In the genomic region with DNA sequence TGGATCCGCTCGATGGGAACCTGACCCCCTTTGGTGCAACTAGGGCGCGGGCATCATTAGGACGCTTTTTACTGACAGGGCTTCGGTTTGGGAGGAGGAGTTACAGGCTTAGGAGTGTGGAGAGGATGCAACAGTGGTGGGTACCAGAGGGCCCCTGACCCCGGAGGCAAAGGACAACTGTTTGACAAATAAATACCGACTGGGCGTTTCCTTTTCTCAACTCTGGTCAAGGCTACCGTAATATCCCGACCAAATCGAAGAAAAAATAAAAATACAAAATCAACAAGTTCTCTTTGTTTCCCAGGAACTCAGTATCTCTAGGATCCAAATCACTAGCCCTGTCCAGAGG, we compare ENCODE assay signal across 8 cellular contexts. TPM values are rescaled to one million over a fixed set of nuclear protein-coding genes. Genes with fewer than 3 reads are reported as not detected.
DNase-seq lines count a peak whose midpoint lies in the region; ATAC-seq and TF ChIP-seq lines count a peak whose summit lies in the region.

No MANE protein-coding gene starts in this region.

- BruUV-seq in A673 (replicated peaks; lab: Mats Ljungman, UMichigan): no TSS peak

- H3K4me1 ChIP-seq in A673 (ENCODE audit: insufficient read depth, low read length, poor library complexity, severe bottlenecking): peaks cover 12% of the 10 kb centered on the region

- H3K27ac ChIP-seq in A673 (ENCODE audit: low read depth, low read length, poor library complexity, severe bottlenecking): no peak overlapping the region

- H3K9me3 ChIP-seq in MG63 (no peaks in the 10 kb centered on the region), A673 (ENCODE audit: low read depth, low read length, poor library complexity, severe bottlenecking) (no peaks in the 10 kb centered on the region)

- intact Hi-C loops in A673 (cut with micrococcal nuclease; ENCODE audit: unreplicated experiment): no loop called here

- peaks cover 58 to 67% of the 10 kb centered on the region in 2 donors for H3K27me3 Mint-ChIP-seq in effector memory CD8-positive, alpha-beta T cell
- H3K27me3 Mint-ChIP-seq in nephron progenitor cell (ENCODE audit: low read depth, poor library complexity): peaks cover 64% of the 10 kb centered on the region

- peak overlapping the region; percentile 8; the same call in 1 of the 2 replicates for H3K4me3 ChIP-seq in BJ (ENCODE audit: low read depth, low read length)
- peak overlapping the region; percentile 38 for H3K4me3 ChIP-seq in MG63
- H3K4me3 ChIP-seq in A673 (ENCODE audit: low read depth, low read length, poor library complexity, severe bottlenecking): no peak overlapping the region

- no peak for ATAC-seq in effector memory CD8-positive, alpha-beta T cell (replicated peaks)
- ATAC-seq in GM19351 (IDR thresholded peaks at IDR 0.05; ENCODE audit: unreplicated experiment): no peak

- no peak for DNase-seq in BJ (ENCODE audit: low read depth)
- no peak for DNase-seq in MG63
- no peak for DNase-seq in effector memory CD8-positive, alpha-beta T cell
- no peak for DNase-seq in nephron progenitor cell
- DNase-seq in A673 (ENCODE audit: low spot score): no peak
- DNase-seq in activated CD8-positive, alpha-beta memory T cell treated with anti-CD3 and anti-CD28 coated beads, Interleukin-2, amount 50 U/mL, for 4 hours: no peak
- no peak for DNase-seq in GM13976 (ENCODE audit: low spot score)

- in situ Hi-C loops in GM13976 (cut with MboI; ENCODE audit: low sequenced_read_pairs, unreplicated experiment): no loop called here

- peaks cover 37% of the 10 kb centered on the region for H3K27me3 ChIP-seq in BJ (ENCODE audit: control insufficient read depth, insufficient read depth, low read length)
- peaks cover 24% of the 10 kb centered on the region for H3K27me3 ChIP-seq in MG63
- H3K27me3 ChIP-seq in A673 (replicated peaks; ENCODE audit: insufficient read depth, low read depth, low read length, poor library complexity): peaks cover 91% of the 10 kb centered on the region

- CTCF ChIA-PET in BJ (lab: Yijun Ruan, JAX): no interaction called here
- CTCF ChIA-PET in A673 (lab: Charles Lee): no interaction called here

- TF ChIP-seq CTCF in BJ (IDR thresholded peaks at IDR 0.05; ENCODE audit: insufficient read depth, low read depth, low read length) (no peak), nephron progenitor cell (IDR thresholded peaks at IDR 0.05) (no peak), A673 (conservative IDR thresholded peaks at IDR 0.05; ENCODE audit: low read depth, low read length) (no peak), GM13976 (IDR thresholded peaks at IDR 0.05; ENCODE audit: borderline replicate concordance, control extremely low read depth, extremely low read depth, insufficient read depth, missing control alignments) (no peak)

- peaks cover 0 to 9% of the 10 kb centered on the region in 2 donors for H3K4me1 Mint-ChIP-seq in effector memory CD8-positive, alpha-beta T cell (ENCODE audit: low read depth in 2 of 2)
- peaks cover 27% of the 10 kb centered on the region for H3K4me1 Mint-ChIP-seq in nephron progenitor cell

- H3K4me3 Mint-ChIP-seq in effector memory CD8-positive, alpha-beta T cell: peak overlapping the region; percentile 59 to 67
- H3K4me3 Mint-ChIP-seq in nephron progenitor cell: peak overlapping the region; percentile 83

- no peak overlapping the region for H3K27ac Mint-ChIP-seq in effector memory CD8-positive, alpha-beta T cell
- no peak overlapping the region for H3K27ac Mint-ChIP-seq in nephron progenitor cell

- H3K36me3 Mint-ChIP-seq in effector memory CD8-positive, alpha-beta T cell (ENCODE audit: insufficient read depth): no peaks in the 10 kb centered on the region
- no peaks in the 10 kb centered on the region for H3K36me3 Mint-ChIP-seq in nephron progenitor cell (ENCODE audit: low read depth)

- H3K9me3 Mint-ChIP-seq in effector memory CD8-positive, alpha-beta T cell: no peaks in the 10 kb centered on the region
- H3K9me3 Mint-ChIP-seq in nephron progenitor cell: no peaks in the 10 kb centered on the region

- POLR2A ChIA-PET in BJ (lab: Charles Lee): no interaction called here
- POLR2A ChIA-PET in A673 (lab: Charles Lee; ENCODE audit: low non-redundant PET): no interaction called here

- H3K36me3 ChIP-seq in BJ (ENCODE audit: control insufficient read depth, insufficient read depth, low read length) (no peaks in the 10 kb centered on the region), MG63 (no peaks in the 10 kb centered on the region), A673 (ENCODE audit: insufficient read depth, low read length, poor library complexity, severe bottlenecking) (no peaks in the 10 kb centered on the region)

RNA-seq across cellular contexts. Expression of a gene that starts 0.3 kb away (rescaled TPM):
- polyA plus RNA-seq in BJ (2011; rRNA removed): not detected in 2 replicates
- polyA minus RNA-seq in BJ (2011; rRNA and poly(A)+ RNA removed): not detected in 2 replicates
- 0.12 and 2.6 TPM in 2 replicates for total RNA-seq in MG63 (2014; rRNA removed; shearing (Covaris generic); ENCODE audit: low replicate concordance)
- total RNA-seq in A673 (2021): 35.1 and 45.2 TPM in 2 replicates

Comparison
In these comparisons a context has a peak if more than half of its experiments do, and no peak if none do; other contexts are left out.
1. RNA of a gene that starts 0.3 kb away (total RNA-seq): 35.1 to 45.2 TPM in A673; 0.12 to 2.6 TPM in MG63; every median in the first group is over 10 times any median in the second.